Comparison of ENCODE assay signal across 1 cellular context in genomic region chr10:3173173-3173878, GRCh38.
A peak's percentile ranks its signal among the peaks of the same experiment; 100 is the strongest.
TF ChIP-seq lines count a peak whose summit lies in the region.

No MANE protein-coding gene starts in this region.

TF ChIP-seq in K562, 482 proteins besides CTCF, POLR2A, EP300 and RAD21 (continued from another document):
- TF ChIP-seq ARID4B (CRISPR knock-in tag; IDR thresholded peaks at IDR 0.05) (peak; percentile 35; the same call in 1 of the 2 replicates), ZEB2 (IDR thresholded peaks at IDR 0.05) (peak; percentile 79; the same call in 1 of the 2 replicates), VEZF1 (CRISPR knock-in tag; IDR thresholded peaks at IDR 0.05) (peak; percentile 49), THRB (CRISPR knock-in tag; conservative IDR thresholded peaks at IDR 0.05) (peak; percentile 33; the same call in 1 of the 2 replicates), PRDM10 (IDR thresholded peaks at IDR 0.05; ENCODE audit: partially characterized antibody) (no peak), EZH2 (IDR thresholded peaks at IDR 0.05; ENCODE audit: borderline replicate concordance, low read depth, low read length) (no peak), U2AF2 (optimal IDR thresholded peaks at IDR 0.05; ENCODE audit: low read depth, low read length) (no peak), BRF2 (IDR thresholded peaks at IDR 0.05; ENCODE audit: borderline replicate concordance, insufficient read depth, insufficient read length) (no peak), EGR1 (conservative IDR thresholded peaks at IDR 0.05) (peak; percentile 32; the same call in 1 of the 2 replicates), ZBTB26 (CRISPR knock-in tag; IDR thresholded peaks at IDR 0.05) (0 out of 2 replicates have a peak, but pooled peaks have one; percentile 19), FOXJ2 (tag; IDR thresholded peaks at IDR 0.05) (no peak), ZBTB34 (CRISPR knock-in tag; IDR thresholded peaks at IDR 0.05) (no peak), ETS1 (conservative IDR thresholded peaks at IDR 0.05; ENCODE audit: control insufficient read depth, low read depth, low read length) (peak; percentile 50; the same call in 1 of the 2 replicates), SP1 (CRISPR knock-in tag; IDR thresholded peaks at IDR 0.05) (peak; percentile 92), ZC3H4 (CRISPR knock-in tag; IDR thresholded peaks at IDR 0.05; ENCODE audit: borderline replicate concordance) (no peak)
